ENCODE assay signal across 15 cellular contexts in genomic region chr17:34571428-34572130, GRCh38. TPM values are rescaled to one million over a fixed set of nuclear protein-coding genes. Genes with fewer than 3 reads are reported as not detected.
"Had no signal": no experiment of that assay in that cellular context is flagged by ENCODE, and none has a peak within 500 bp of the region (broad histone marks: within the 10 kb centered on the region; RNA-seq: fewer than 3 reads in every experiment).

No MANE protein-coding gene starts in this region.

- ATAC-seq: effector memory CD8-positive, alpha-beta T cell; heart right ventricle; left colon; natural killer cell; sciatic nerve had no signal

- DNase-seq: activated CD4-positive, alpha-beta T cell treated with anti-CD3 and anti-CD28 coated beads, Interleukin-2, amount 10 ng/mL, durations not matched to agents 7 days and 5 days; activated CD8-positive, alpha-beta memory T cell treated with anti-CD3 and anti-CD28 coated beads for 24 hours; activated gamma-delta T cell treated with Interleukin-2 at 50 U/mL for 16 hours; dermis blood vessel endothelial cell; effector memory CD8-positive, alpha-beta T cell; heart right ventricle; left colon; natural killer cell; upper lobe of left lung had no signal

- H3K9me3 ChIP-seq: ascending aorta, breast epithelium, prostate gland, upper lobe of left lung had no signal

- H3K27me3 ChIP-seq: ascending aorta, upper lobe of left lung had no signal

- H3K36me3 ChIP-seq: ascending aorta, breast epithelium, heart right ventricle, prostate gland, upper lobe of left lung had no signal

- H3K27ac ChIP-seq: ascending aorta, breast epithelium, epithelial cell of prostate, heart right ventricle, prostate gland, upper lobe of left lung had no signal

- H3K4me3 ChIP-seq: ascending aorta, breast epithelium, heart right ventricle, prostate gland, upper lobe of left lung had no signal

- H3K4me1 ChIP-seq: ascending aorta, breast epithelium, heart right ventricle, prostate gland, upper lobe of left lung had no signal

RNA-seq across cellular contexts. Expression of gene TMEM132E, which starts 7.8 kb away (rescaled TPM):
- polyA plus RNA-seq: fibroblast of lung had no signal
